7 cellular contexts compared by ENCODE assay signal in the genomic region with DNA sequence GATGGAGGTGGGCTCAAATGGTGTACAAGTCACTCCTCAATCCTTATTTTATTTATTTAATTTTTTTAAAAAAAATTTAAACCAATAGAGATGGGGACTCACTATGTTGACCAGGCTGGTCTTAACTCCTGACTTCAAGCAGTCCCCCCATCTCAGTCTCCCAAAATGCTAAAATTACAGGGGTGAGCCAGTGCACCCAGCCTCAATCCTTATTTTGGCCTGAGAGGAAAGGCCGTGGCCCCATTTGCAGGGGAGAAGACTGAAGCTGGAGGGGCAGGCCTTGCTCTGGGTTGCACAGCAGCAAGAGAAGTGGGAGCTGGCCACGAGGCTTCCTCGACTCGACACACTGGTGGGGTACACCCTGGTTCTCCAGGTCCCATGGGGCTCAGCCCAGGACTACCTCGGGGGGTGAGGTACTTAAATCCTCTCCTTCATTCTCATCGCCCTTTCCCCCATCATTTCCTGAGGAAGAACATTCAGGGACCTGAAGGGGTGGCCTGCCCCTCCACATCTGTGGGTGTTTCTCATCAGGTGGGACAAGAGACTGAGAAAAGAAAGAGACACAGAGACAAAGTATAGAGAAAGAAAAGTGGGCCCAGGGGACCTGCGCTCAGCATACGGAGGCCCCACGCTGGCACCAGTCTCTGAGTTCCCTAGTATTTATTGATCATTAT. TPM values are rescaled to one million over a fixed set of nuclear protein-coding genes. Genes with fewer than 3 reads are reported as not detected.
"Had no signal": no experiment of that assay in that cellular context is flagged by ENCODE, and none has a peak within 500 bp of the region (broad histone marks: within the 10 kb centered on the region; RNA-seq: fewer than 3 reads in every experiment).

No MANE protein-coding gene starts in this region.

RNA-seq across cellular contexts. Expression of a gene that starts 4.6 kb away (rescaled TPM):
- total RNA-seq: GM23248, H4, H7, HepG2, HFFc6, HT1080 had no signal
- polyA plus RNA-seq: GM23248, HepG2, IgD-negative memory B cell had no signal
